In the genomic region with DNA sequence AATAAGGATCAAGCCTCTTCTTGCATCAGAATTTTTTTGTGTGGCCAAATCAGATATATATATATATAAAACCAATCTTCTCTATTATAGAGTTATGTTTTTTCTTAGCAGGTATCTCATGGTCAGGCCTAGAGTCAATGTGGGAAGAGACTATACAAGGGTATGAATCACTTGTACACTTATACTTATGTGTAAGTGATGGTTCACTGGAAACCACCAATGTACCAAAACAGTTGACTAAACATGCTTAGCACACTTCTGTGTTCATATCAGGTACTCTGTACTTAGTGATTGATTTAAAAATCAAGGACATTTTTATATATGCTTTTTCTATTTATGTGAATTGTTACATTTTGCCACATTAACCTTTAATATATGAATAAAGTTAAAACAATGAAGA, we compare ENCODE assay signal across 1 cellular context.
TF ChIP-seq lines count a peak whose summit lies in the region.

No MANE protein-coding gene starts in this region.

TF ChIP-seq in IMR-90, 13 proteins besides CTCF, POLR2A, EP300 and RAD21 (continued from another document):
- TF ChIP-seq RCOR1 (IDR thresholded peaks at IDR 0.05; ENCODE audit: insufficient replicate concordance, low read length) (no peak), BHLHE40 (IDR thresholded peaks at IDR 0.05; ENCODE audit: low read depth, low read length) (no peak)
